ENCODE assay signal across 1 cellular context in the genomic region with DNA sequence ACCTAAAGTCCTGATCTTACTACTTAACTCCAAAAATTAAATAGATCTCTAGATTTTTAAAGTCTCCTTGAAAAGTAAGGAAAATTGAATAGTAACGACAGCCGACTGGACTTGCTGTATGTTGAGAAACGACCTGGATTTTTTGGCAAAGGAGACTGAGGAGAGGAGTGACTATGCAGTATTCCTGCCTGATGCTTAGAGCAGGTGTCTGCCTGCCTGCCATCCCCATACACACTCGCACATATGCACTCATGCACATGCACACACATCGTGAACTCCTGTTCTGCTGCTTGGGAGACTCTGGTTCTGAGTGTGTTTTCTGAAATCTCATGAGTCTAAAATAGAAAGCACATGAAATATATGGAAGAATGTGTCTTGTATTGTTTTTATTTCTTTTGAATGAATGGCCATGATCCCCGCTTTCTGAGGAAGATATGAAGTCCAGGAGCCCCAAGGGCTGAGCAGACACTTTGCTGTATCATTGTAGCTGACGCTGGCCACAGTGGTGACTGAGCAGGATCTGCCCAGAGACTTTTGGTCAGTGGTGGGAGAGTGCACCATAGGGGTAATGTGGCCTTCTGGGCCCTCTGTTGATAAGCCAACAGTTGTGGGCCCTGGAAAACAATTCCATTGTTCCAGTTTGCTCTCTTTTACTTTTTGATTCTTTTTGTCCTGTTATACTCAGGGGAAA.
TF ChIP-seq lines count a peak whose summit lies in the region.

No MANE protein-coding gene starts in this region.

TF ChIP-seq in WTC11, 78 proteins besides CTCF, POLR2A, EP300 and RAD21 (continued from another document):
- TF ChIP-seq, protein P1, sequence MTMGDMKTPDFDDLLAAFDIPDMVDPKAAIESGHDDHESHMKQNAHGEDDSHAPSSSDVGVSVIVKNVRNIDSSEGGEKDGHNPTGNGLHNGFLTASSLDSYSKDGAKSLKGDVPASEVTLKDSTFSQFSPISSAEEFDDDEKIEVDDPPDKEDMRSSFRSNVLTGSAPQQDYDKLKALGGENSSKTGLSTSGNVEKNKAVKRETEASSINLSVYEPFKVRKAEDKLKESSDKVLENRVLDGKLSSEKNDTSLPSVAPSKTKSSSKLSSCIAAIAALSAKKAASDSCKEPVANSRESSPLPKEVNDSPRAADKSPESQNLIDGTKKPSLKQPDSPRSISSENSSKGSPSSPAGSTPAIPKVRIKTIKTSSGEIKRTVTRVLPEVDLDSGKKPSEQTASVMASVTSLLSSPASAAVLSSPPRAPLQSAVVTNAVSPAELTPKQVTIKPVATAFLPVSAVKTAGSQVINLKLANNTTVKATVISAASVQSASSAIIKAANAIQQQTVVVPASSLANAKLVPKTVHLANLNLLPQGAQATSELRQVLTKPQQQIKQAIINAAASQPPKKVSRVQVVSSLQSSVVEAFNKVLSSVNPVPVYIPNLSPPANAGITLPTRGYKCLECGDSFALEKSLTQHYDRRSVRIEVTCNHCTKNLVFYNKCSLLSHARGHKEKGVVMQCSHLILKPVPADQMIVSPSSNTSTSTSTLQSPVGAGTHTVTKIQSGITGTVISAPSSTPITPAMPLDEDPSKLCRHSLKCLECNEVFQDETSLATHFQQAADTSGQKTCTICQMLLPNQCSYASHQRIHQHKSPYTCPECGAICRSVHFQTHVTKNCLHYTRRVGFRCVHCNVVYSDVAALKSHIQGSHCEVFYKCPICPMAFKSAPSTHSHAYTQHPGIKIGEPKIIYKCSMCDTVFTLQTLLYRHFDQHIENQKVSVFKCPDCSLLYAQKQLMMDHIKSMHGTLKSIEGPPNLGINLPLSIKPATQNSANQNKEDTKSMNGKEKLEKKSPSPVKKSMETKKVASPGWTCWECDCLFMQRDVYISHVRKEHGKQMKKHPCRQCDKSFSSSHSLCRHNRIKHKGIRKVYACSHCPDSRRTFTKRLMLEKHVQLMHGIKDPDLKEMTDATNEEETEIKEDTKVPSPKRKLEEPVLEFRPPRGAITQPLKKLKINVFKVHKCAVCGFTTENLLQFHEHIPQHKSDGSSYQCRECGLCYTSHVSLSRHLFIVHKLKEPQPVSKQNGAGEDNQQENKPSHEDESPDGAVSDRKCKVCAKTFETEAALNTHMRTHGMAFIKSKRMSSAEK (CRISPR knock-in tag; IDR thresholded peaks at IDR 0.05; ENCODE audit: borderline replicate concordance) = no peak
- no peak for TF ChIP-seq ETV6 (CRISPR knock-in tag; IDR thresholded peaks at IDR 0.05)
- TF ChIP-seq, protein P2, sequence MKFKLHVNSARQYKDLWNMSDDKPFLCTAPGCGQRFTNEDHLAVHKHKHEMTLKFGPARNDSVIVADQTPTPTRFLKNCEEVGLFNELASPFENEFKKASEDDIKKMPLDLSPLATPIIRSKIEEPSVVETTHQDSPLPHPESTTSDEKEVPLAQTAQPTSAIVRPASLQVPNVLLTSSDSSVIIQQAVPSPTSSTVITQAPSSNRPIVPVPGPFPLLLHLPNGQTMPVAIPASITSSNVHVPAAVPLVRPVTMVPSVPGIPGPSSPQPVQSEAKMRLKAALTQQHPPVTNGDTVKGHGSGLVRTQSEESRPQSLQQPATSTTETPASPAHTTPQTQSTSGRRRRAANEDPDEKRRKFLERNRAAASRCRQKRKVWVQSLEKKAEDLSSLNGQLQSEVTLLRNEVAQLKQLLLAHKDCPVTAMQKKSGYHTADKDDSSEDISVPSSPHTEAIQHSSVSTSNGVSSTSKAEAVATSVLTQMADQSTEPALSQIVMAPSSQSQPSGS (CRISPR knock-in tag; IDR thresholded peaks at IDR 0.05; ENCODE audit: borderline replicate concordance, low read depth) = no peak
- no peak for TF ChIP-seq MYBL2 (CRISPR knock-in tag; IDR thresholded peaks at IDR 0.05)
- TF ChIP-seq FOXP1 (CRISPR knock-in tag; IDR thresholded peaks at IDR 0.05; ENCODE audit: borderline replicate concordance) = no peak
- no peak for TF ChIP-seq GTF2I (CRISPR knock-in tag; conservative IDR thresholded peaks at IDR 0.05)
- no peak for TF ChIP-seq GRHL2 (CRISPR knock-in tag; IDR thresholded peaks at IDR 0.05; ENCODE audit: insufficient replicate concordance, severe bottlenecking)
- TF ChIP-seq, protein P3, sequence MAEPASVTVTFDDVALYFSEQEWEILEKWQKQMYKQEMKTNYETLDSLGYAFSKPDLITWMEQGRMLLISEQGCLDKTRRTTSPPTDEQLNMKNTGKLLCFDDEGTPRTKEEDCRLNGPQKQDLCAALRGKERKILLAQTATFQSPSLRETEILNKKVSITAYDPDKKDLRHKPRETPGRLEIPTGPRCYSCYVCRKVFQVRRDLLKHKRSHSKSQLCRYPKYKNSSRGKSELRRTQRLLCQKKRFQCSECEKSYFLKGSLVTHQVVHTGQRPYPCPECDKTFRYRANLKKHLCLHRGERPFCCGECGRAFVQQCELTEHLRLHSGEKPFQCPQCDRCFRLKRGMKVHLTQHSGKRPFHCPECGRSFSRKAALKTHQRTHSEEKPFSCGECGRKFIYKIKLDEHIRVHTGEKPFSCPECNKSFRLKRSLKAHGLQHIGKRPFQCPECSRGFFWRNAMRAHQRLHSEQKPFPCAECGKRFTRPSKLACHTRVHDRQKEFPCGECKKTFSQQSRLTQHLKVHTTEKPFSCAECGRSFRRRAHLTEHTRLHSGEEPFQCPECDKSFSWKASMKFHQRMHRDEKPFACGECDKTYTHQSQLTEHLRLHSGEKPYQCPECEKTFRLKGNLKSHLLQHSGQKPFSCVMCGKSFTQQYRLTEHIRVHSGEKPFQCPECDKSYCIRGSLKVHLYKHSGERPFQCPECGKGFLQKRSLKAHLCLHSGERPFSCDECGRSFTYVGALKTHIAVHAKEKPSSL (CRISPR knock-in tag; conservative IDR thresholded peaks at IDR 0.05) = no peak
- TF ChIP-seq SOX15 (CRISPR knock-in tag; IDR thresholded peaks at IDR 0.05) = no peak
- no peak for TF ChIP-seq ZNF416 (CRISPR knock-in tag; IDR thresholded peaks at IDR 0.05)
